ENCODE assay signal across 12 cellular contexts in the genomic region with DNA sequence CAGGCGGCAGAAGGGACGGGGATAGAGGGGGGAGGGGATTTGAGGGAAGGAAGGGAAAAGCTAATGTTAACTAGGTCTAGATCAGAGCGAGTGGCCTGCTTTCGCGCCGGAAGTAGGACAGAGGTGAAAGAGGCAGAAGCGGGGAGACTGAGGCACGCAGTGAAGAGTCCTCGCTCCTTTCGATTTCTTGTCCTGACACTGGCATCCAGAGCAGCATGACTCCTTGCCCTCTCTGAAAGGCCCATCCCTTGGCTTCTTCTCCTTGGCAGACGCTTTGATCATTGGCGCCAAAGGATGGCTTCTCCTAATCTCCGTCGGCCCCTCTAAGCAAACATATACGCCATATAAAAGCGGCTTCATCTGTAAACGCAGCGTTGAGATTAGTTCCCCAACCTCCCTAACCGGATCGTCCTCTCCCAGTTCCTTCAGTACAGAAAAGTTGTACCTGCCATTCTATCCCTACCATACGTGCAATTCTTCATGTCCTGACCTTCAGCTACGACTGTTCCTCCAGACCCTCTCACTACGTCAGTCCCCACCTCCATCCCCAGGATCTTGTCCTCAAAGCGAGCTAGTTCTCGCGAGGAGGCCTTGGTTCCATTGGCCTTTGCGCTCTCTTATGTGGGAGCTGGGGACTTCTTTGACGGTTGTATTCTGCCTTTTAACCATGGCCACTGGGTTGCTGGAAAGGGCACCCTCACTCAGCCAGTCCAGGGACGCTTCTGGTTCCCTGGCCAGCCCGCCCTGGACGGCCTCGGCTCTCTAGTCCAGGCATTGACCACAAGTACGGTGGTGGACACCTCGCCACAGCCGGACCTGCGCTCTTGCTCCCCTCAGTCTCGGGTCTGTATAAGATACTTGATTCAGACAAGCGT. TPM values are rescaled to one million over a fixed set of nuclear protein-coding genes. Genes with fewer than 3 reads are reported as not detected.
DNase-seq lines count a peak whose midpoint lies in the region; ATAC-seq and TF ChIP-seq lines count a peak whose summit lies in the region.
"Had no signal": no experiment of that assay in that cellular context is flagged by ENCODE, and none has a peak within 500 bp of the region (broad histone marks: within the 10 kb centered on the region; RNA-seq: fewer than 3 reads in every experiment).

No MANE protein-coding gene starts in this region.

- H3K27ac Mint-ChIP-seq in activated CD4-positive, alpha-beta T cell treated with anti-CD3 and anti-CD28 coated beads, Interleukin-2, amount 10 ng/mL, durations not matched to agents 24 days and 14 days = peak overlapping the region; percentile 79
- no peak overlapping the region for H3K27ac Mint-ChIP-seq in activated CD4-positive, alpha-beta memory T cell treated with anti-CD3 and anti-CD28 coated beads for 36 hours
- peak overlapping the region; percentile 90 for H3K27ac Mint-ChIP-seq in glutamatergic neuron (ENCODE audit: unreplicated experiment)

- no peak for TF ChIP-seq POLR2A in spleen (IDR thresholded peaks at IDR 0.05)

- H3K9me3 ChIP-seq in spleen = peaks cover 0 to 12% (median 0%) of the 10 kb centered on the region in 8 donors
- H3K9me3 ChIP-seq: transverse colon had no signal

- WGBS in spleen, 5 donors = 5 to 8% (median 6%) methylated on average over 37 to 38 of the region's 38 CpGs

- peaks cover 84% of the 10 kb centered on the region for H3K27me3 Mint-ChIP-seq in activated CD4-positive, alpha-beta T cell treated with anti-CD3 and anti-CD28 coated beads, Interleukin-2, amount 10 ng/mL, durations not matched to agents 24 days and 14 days
- H3K27me3 Mint-ChIP-seq in activated CD4-positive, alpha-beta memory T cell treated with anti-CD3 and anti-CD28 coated beads for 36 hours = peaks cover 75% of the 10 kb centered on the region
- peaks cover 44% of the 10 kb centered on the region for H3K27me3 Mint-ChIP-seq in glutamatergic neuron (ENCODE audit: unreplicated experiment)

- no peak for DNase-seq in activated CD4-positive, alpha-beta T cell treated with anti-CD3 and anti-CD28 coated beads, Interleukin-2, amount 10 ng/mL, durations not matched to agents 24 days and 14 days
- no peak for DNase-seq in activated CD4-positive, alpha-beta T cell treated with anti-CD3 and anti-CD28 coated beads for 48 hours
- no peak for DNase-seq in activated CD4-positive, alpha-beta memory T cell treated with anti-CD3 and anti-CD28 coated beads for 36 hours
- no peak for DNase-seq in glutamatergic neuron
- peak; percentile 66 for DNase-seq in spleen
- no peak for DNase-seq in AG08396 (ENCODE audit: low spot score)
- DNase-seq in stimulated activated CD4-positive, alpha-beta T cell treated with anti-CD3 and anti-CD28 coated beads, Interleukin-1b, Interleukin-23, amount 100 ng/mL, for 48 hours = no peak
- DNase-seq: activated CD4-positive, CD25-positive, alpha-beta regulatory T cell; cortex of kidney; kidney glomerular epithelial cell; transverse colon had no signal

- ATAC-seq in HG02973 (IDR thresholded peaks at IDR 0.05; ENCODE audit: unreplicated experiment) = no peak

- CTCF ChIA-PET in activated CD4-positive, alpha-beta memory T cell treated with anti-CD3 and anti-CD28 coated beads for 36 hours (lab: Charles Lee) = no interaction called here

- peaks cover 16 to 65% (median 46%) of the 10 kb centered on the region in 6 donors for H3K4me1 ChIP-seq in spleen

- peaks cover 37% of the 10 kb centered on the region for H3K9me3 Mint-ChIP-seq in activated CD4-positive, alpha-beta T cell treated with anti-CD3 and anti-CD28 coated beads, Interleukin-2, amount 10 ng/mL, durations not matched to agents 24 days and 14 days
- H3K9me3 Mint-ChIP-seq in activated CD4-positive, alpha-beta memory T cell treated with anti-CD3 and anti-CD28 coated beads for 36 hours = peaks cover 4% of the 10 kb centered on the region
- H3K9me3 Mint-ChIP-seq in glutamatergic neuron (ENCODE audit: unreplicated experiment) = peaks cover 60% of the 10 kb centered on the region

- H3K27me3 ChIP-seq in spleen (replicated peaks in 1 of 7) = peaks cover 20 to 100% (median 87%) of the 10 kb centered on the region in 7 donors

- POLR2A ChIA-PET in activated CD4-positive, alpha-beta memory T cell treated with anti-CD3 and anti-CD28 coated beads for 36 hours (lab: Charles Lee) = no interaction called here

- TF ChIP-seq CTCF in glutamatergic neuron (IDR thresholded peaks at IDR 0.05; ENCODE audit: partially characterized antibody, unreplicated experiment) (no peak), spleen (IDR thresholded peaks at IDR 0.05 in 8 of 11, conservative IDR thresholded peaks at IDR 0.05 in 3 of 11) (no peak)

- intact Hi-C loops in activated CD4-positive, alpha-beta T cell treated with anti-CD3 and anti-CD28 coated beads, Interleukin-2, amount 10 ng/mL, durations not matched to agents 24 days and 14 days (cut with micrococcal nuclease) = no loop called here
- intact Hi-C loops in activated CD4-positive, alpha-beta memory T cell treated with anti-CD3 and anti-CD28 coated beads for 36 hours (cut with micrococcal nuclease) = loop anchor here (10.0 kb wide), 1 partner anchor 436 kb away; no protein-coding TSS in a partner anchor
- intact Hi-C loops in spleen (cut with DNase I; ENCODE audit: low total_unique reads) = no loop called here

- peak overlapping the region in 3 of 8 donors; percentile 7 to 55 (median 14) for H3K4me3 ChIP-seq in spleen

- H3K4me1 Mint-ChIP-seq in activated CD4-positive, alpha-beta T cell treated with anti-CD3 and anti-CD28 coated beads, Interleukin-2, amount 10 ng/mL, durations not matched to agents 24 days and 14 days = peaks cover 40% of the 10 kb centered on the region
- H3K4me1 Mint-ChIP-seq in activated CD4-positive, alpha-beta memory T cell treated with anti-CD3 and anti-CD28 coated beads for 36 hours (ENCODE audit: low read depth) = peaks cover 38% of the 10 kb centered on the region
- peaks cover 51% of the 10 kb centered on the region for H3K4me1 Mint-ChIP-seq in glutamatergic neuron (ENCODE audit: low read depth, unreplicated experiment)

- H3K4me3 Mint-ChIP-seq in activated CD4-positive, alpha-beta T cell treated with anti-CD3 and anti-CD28 coated beads, Interleukin-2, amount 10 ng/mL, durations not matched to agents 24 days and 14 days = peak overlapping the region; percentile 66
- H3K4me3 Mint-ChIP-seq in activated CD4-positive, alpha-beta memory T cell treated with anti-CD3 and anti-CD28 coated beads for 36 hours = peak overlapping the region; percentile 49
- peak overlapping the region; percentile 95 for H3K4me3 Mint-ChIP-seq in glutamatergic neuron (ENCODE audit: unreplicated experiment)

- no peaks in the 10 kb centered on the region for H3K36me3 ChIP-seq in spleen
- H3K36me3 ChIP-seq: transverse colon had no signal

- peaks cover 14% of the 10 kb centered on the region for H3K36me3 Mint-ChIP-seq in activated CD4-positive, alpha-beta T cell treated with anti-CD3 and anti-CD28 coated beads, Interleukin-2, amount 10 ng/mL, durations not matched to agents 24 days and 14 days (ENCODE audit: low read depth)
- peaks cover 6% of the 10 kb centered on the region for H3K36me3 Mint-ChIP-seq in activated CD4-positive, alpha-beta memory T cell treated with anti-CD3 and anti-CD28 coated beads for 36 hours
- peaks cover 5% of the 10 kb centered on the region for H3K36me3 Mint-ChIP-seq in glutamatergic neuron (ENCODE audit: unreplicated experiment)

- no peak overlapping the region for H3K27ac ChIP-seq in spleen
- H3K27ac ChIP-seq: transverse colon had no signal

RNA-seq across cellular contexts. Expression of a gene that starts 0.9 kb away (rescaled TPM):
- not detected in 2 replicates for total RNA-seq in activated CD4-positive, alpha-beta T cell treated with anti-CD3 and anti-CD28 coated beads, Interleukin-2, amount 10 ng/mL, durations not matched to agents 24 days and 14 days
- total RNA-seq in activated CD4-positive, alpha-beta memory T cell treated with anti-CD3 and anti-CD28 coated beads for 36 hours = not detected
- total RNA-seq in glutamatergic neuron (ENCODE audit: unreplicated experiment) = 65.5 TPM
- not detected for total RNA-seq in spleen
- under 1 TPM in 1 of 3 donors, not detected in 2; 0.10 TPM for polyA plus RNA-seq in spleen

RNA-seq across cellular contexts. Expression of a gene that starts 24.3 kb away (rescaled TPM):
- 0.14 TPM in 1 of 2 replicates, not detected in the other for total RNA-seq in activated CD4-positive, alpha-beta T cell treated with anti-CD3 and anti-CD28 coated beads, Interleukin-2, amount 10 ng/mL, durations not matched to agents 24 days and 14 days
- not detected for total RNA-seq in activated CD4-positive, alpha-beta memory T cell treated with anti-CD3 and anti-CD28 coated beads for 36 hours
- total RNA-seq in glutamatergic neuron (ENCODE audit: unreplicated experiment) (5.7 TPM), spleen (1 to 10 TPM in 1 of 7 donors, under 1 TPM in 6; 0.27 to 1.4 (median 0.60) TPM)
- polyA plus RNA-seq in spleen = 1 to 10 TPM; 1.7 to 2.3 (median 1.9) TPM

Comparison
In these comparisons a context has a peak if more than half of its experiments do, and no peak if none do; other contexts are left out.
1. RNA of a gene that starts 0.9 kb away (total RNA-seq): 65.5 TPM in glutamatergic neuron (single experiment); not detected in activated CD4-positive, alpha-beta T cell treated with anti-CD3 and anti-CD28 coated beads, Interleukin-2, amount 10 ng/mL, durations not matched to agents 24 days and 14 days, not detected in activated CD4-positive, alpha-beta memory T cell treated with anti-CD3 and anti-CD28 coated beads for 36 hours and not detected in spleen; every median in the first group is over 10 times any median in the second.
2. Peak in every context shown above with its lines, with median percentiles within 50 percentile points of each other: H3K4me3 Mint-ChIP-seq.